8 cellular contexts compared by ENCODE assay signal in the genomic region with DNA sequence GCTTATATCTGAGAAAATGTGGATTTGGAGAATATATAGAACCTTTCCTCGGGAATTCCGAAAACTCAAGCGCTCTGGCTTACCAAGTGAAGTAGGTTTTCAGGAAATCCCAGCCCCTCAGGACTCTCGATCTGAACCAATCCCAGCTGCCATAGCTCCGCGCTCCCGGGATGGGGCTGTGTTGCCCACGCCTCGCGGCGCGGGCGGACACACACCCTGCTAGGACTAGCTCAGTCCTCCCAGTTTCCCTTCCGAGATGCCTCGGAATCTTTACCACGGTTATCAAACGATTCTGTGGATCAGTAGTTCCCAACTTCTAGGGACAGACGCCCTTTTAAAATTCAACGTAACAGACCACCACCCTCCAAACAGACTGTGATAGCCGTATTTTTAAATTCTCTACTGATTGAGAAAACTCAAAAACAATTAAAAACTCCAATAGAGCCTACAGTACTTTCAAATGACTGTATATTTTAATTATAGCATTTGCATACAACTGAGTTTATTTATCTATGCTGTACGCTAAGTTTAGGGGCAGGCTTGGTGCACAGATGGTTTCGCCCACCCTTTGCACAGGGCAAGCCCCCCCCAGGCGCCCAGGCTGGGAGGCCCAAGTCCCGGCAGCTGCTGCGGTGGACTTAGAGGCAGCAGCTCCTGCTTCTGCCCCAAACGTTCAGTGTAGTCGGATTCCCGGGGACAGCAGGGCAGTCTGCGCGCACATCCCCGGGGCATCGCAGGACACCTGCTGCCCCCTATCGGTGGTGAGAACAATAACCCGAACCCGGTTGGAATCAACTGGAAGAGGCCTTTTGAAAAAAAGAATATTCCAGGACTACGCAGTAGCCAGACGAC. TPM values are rescaled to one million over a fixed set of nuclear protein-coding genes. Genes with fewer than 3 reads are reported as not detected.
DNase-seq lines count a peak whose midpoint lies in the region; ATAC-seq and TF ChIP-seq lines count a peak whose summit lies in the region.

No MANE protein-coding gene starts in this region.

- POLR2A ChIA-PET in AG04449 (lab: Yijun Ruan, JAX) = interaction anchor here (1.1 kb wide), 1 partner anchor 9 kb away, joined by 3 read pairs; no protein-coding TSS in a partner anchor

- TF ChIP-seq CTCF in AG04449 (IDR thresholded peaks at IDR 0.05; ENCODE audit: insufficient read depth, low read length, missing control alignments) = peak; percentile 84

- peak overlapping the region; percentile 56 for H3K4me3 ChIP-seq in AG04449 (ENCODE audit: low read depth, low read length)

- DNase-seq in AG04449 (ENCODE audit: low read depth, low spot score) (peak; percentile 59), NCI-H2227 (lab: John Stamatoyannopoulos, UW; ENCODE audit: unreplicated experiment) (peak; percentile 65), dermis blood vessel endothelial cell (peak; percentile 86), left lobe of liver (ENCODE audit: low spot score) (peak; percentile 79)
- peak; percentile 71 for DNase-seq in activated CD4-positive, alpha-beta T cell treated with anti-CD3 and anti-CD28 coated beads for 48 hours
- DNase-seq in stimulated activated CD4-positive, alpha-beta T cell treated with anti-CD3 and anti-CD28 coated beads, Interleukin-2, amount 100 ng/mL, for 4 hours (ENCODE audit: low read depth) = peak; percentile 33

- CTCF ChIA-PET in AG04449 (lab: Yijun Ruan, JAX) = interaction anchor here (0.6 to 7.9 kb wide), 66 partner anchors 9 to 499 kb away, joined by 3 to 287 read pairs (median 4); a partner anchor contains a TSS

- peak; percentile 48 for ATAC-seq in GM18517 (IDR thresholded peaks at IDR 0.05; ENCODE audit: unreplicated experiment)
- ATAC-seq in HG03025 (IDR thresholded peaks at IDR 0.05; ENCODE audit: low FRiP score, unreplicated experiment) = peak; percentile 36
- peak; percentile 86 for ATAC-seq in left lobe of liver

RNA-seq across cellular contexts. Expression of a gene that starts 52.3 kb away (rescaled TPM):
- not detected in 2 replicates for total RNA-seq in dermis blood vessel endothelial cell
- total RNA-seq in left lobe of liver = not detected

Comparison
In these comparisons a context has a peak if more than half of its experiments do, and no peak if none do; other contexts are left out.
1. Peak in every context shown above with its lines: DNase-seq, ATAC-seq and H3K4me3 ChIP-seq.
2. DNase-seq: peak in every context shown above with its lines; median percentile 86 in dermis blood vessel endothelial cell; 79 in left lobe of liver; 71 in activated CD4-positive, alpha-beta T cell treated with anti-CD3 and anti-CD28 coated beads for 48 hours; 65 in NCI-H2227; 59 in AG04449; 33 in stimulated activated CD4-positive, alpha-beta T cell treated with anti-CD3 and anti-CD28 coated beads, Interleukin-2, amount 100 ng/mL, for 4 hours.
3. ATAC-seq: peak in every context shown above with its lines; median percentile 86 in left lobe of liver; 48 in GM18517; 36 in HG03025.